ENCODE assay signal across 25 cellular contexts in the genomic region with DNA sequence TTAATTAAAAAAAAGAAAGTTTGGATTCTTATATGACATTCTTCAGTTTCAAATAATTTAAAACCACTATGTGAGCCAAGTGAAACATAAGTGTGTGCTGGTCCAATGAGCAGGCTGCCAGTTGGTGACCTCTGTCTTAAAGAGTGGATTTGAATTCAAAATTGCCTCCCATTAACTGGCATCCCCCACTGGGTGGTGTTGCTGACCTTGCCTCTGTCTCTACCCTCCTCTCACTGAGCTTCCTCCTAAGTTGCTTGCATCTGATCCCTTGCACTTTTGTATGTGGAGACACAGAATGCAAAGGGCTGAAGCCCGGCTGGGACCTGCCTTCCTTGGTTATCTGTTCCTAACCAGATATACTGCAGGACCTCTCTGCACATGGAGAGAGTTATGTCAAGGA.
DNase-seq lines count a peak whose midpoint lies in the region; ATAC-seq and TF ChIP-seq lines count a peak whose summit lies in the region.
"Had no signal": no experiment of that assay in that cellular context is flagged by ENCODE, and none has a peak within 500 bp of the region (broad histone marks: within the 10 kb centered on the region; RNA-seq: fewer than 3 reads in every experiment).

No MANE protein-coding gene starts in this region.

- no peak overlapping the region for H3K4me2 ChIP-seq in mesendoderm (ENCODE audit: low read length)

- H4K8ac ChIP-seq in mesendoderm (ENCODE audit: low read depth, low read length): no peak overlapping the region

- ATAC-seq in foreskin keratinocyte: no peak
- no peak for ATAC-seq in GM21576 (IDR thresholded peaks at IDR 0.05; ENCODE audit: unreplicated experiment)
- ATAC-seq in HG03439 (IDR thresholded peaks at IDR 0.05; ENCODE audit: unreplicated experiment): no peak
- ATAC-seq in HG02840 (IDR thresholded peaks at IDR 0.05; ENCODE audit: low FRiP score, unreplicated experiment): no peak
- ATAC-seq: activated CD8-positive, alpha-beta memory T cell treated with anti-CD3 and anti-CD28 coated beads, Interleukin-2, amount 10 ng/mL, durations not matched to agents 7 days and 5 days; SK-N-SH treated with all-trans-retinoic acid at 6 μM for 48 hours; stimulated activated effector memory CD8-positive, alpha-beta T cell treated with anti-CD3 and anti-CD28 coated beads, Interleukin-12 subunit alpha, Interleukin-12 subunit beta, amount 100 ng/mL, for 72 hours had no signal

- H3K4me1 ChIP-seq in foreskin keratinocyte (no peaks in the 10 kb centered on the region), mesendoderm (ENCODE audit: control insufficient read depth, low read depth, low read length) (no peaks in the 10 kb centered on the region)
- H3K4me1 ChIP-seq: breast epithelium, suprapubic skin, vagina had no signal

- no peak overlapping the region for H4K5ac ChIP-seq in mesendoderm (ENCODE audit: low read length)

- H3K27me3 ChIP-seq in H7 (ENCODE audit: control insufficient read depth, insufficient read depth, low read length) (no peaks in the 10 kb centered on the region), foreskin keratinocyte (no peaks in the 10 kb centered on the region), mesendoderm (ENCODE audit: insufficient read depth, low read length, poor library complexity) (no peaks in the 10 kb centered on the region)
- H3K27me3 ChIP-seq: breast epithelium, suprapubic skin, vagina had no signal

- H3K79me2 ChIP-seq in mesendoderm (ENCODE audit: control insufficient read depth, insufficient read depth, low read length): no peaks in the 10 kb centered on the region

- H3K79me1 ChIP-seq in mesendoderm (ENCODE audit: low read length): no peaks in the 10 kb centered on the region

- peak; percentile 30 for TF ChIP-seq CTCF in foreskin keratinocyte (conservative IDR thresholded peaks at IDR 0.05)

- DNase-seq in H7 (peak; percentile 56), RPMI8226 (peak; percentile 43), foreskin keratinocyte (no peak), mesendoderm (peak; percentile 31)
- DNase-seq in effector CD4-positive, alpha-beta T cell: no peak
- DNase-seq: activated CD4-positive, alpha-beta T cell treated with anti-CD3 and anti-CD28 coated beads, Interleukin-2, amount 50 U/mL, for 1 hour; activated CD8-positive, alpha-beta memory T cell treated with anti-CD3 and anti-CD28 coated beads, Interleukin-2, amount 10 ng/mL, durations not matched to agents 7 days and 5 days; activated naive CD4-positive, alpha-beta T cell treated with anti-CD3 and anti-CD28 coated beads, Interleukin-2, amount 10 ng/mL, durations not matched to agents 7 days and 5 days; amniotic stem cell; HFFc6; mesenchymal stem cell; NCI-H1048; NCI-H187 treated with DMSO at 0.1 percent for 48 hours; NCI-H526; small intestine; stimulated activated CD4-positive, alpha-beta T cell treated with anti-CD3 and anti-CD28 coated beads, Interleukin-2, amount 100 ng/mL, for 24 hours; T-helper 2 cell had no signal

- H3K56ac ChIP-seq in mesendoderm (ENCODE audit: low read length): no peak overlapping the region

- H2BK5ac ChIP-seq in mesendoderm (ENCODE audit: low read length): no peak overlapping the region

- H3K9ac ChIP-seq in mesendoderm (ENCODE audit: low read length): no peak overlapping the region

- no peak overlapping the region for H3K18ac ChIP-seq in mesendoderm (ENCODE audit: low read length)

- no peak overlapping the region for H3K4ac ChIP-seq in mesendoderm (ENCODE audit: low read depth, low read length)

- H3K36me3 ChIP-seq in H7 (replicated peaks; ENCODE audit: control insufficient read depth, insufficient read depth, low read length) (no peaks in the 10 kb centered on the region), mesendoderm (ENCODE audit: control insufficient read depth, insufficient read depth, low read length) (no peaks in the 10 kb centered on the region)
- H3K36me3 ChIP-seq: breast epithelium, suprapubic skin, vagina had no signal

- no CpG with 5 or more reads among the region's 1 CpG for WGBS in mesendoderm (ENCODE audit: extremely low coverage, insufficient coverage, low lambda C conversion rate)

- H3K27ac ChIP-seq in foreskin keratinocyte (no peak overlapping the region), mesendoderm (ENCODE audit: low read depth, low read length) (no peak overlapping the region)
- H3K27ac ChIP-seq: breast epithelium, suprapubic skin, vagina had no signal

- no peak overlapping the region for H2AK5ac ChIP-seq in mesendoderm (ENCODE audit: low read length)

- no peak overlapping the region for H2BK120ac ChIP-seq in mesendoderm (ENCODE audit: low read depth, low read length)

- H2BK15ac ChIP-seq in mesendoderm (replicated peaks; ENCODE audit: low read depth): no peak overlapping the region

- no peak overlapping the region for H3K23ac ChIP-seq in mesendoderm (ENCODE audit: low read length)

- H3K4me3 ChIP-seq in H7 (ENCODE audit: insufficient read depth, low read depth, low read length): no peak overlapping the region
- H3K4me3 ChIP-seq in mesendoderm (ENCODE audit: low read length): no peak overlapping the region
- H3K4me3 ChIP-seq: breast epithelium, suprapubic skin, vagina had no signal

Comparison
In these comparisons a context has a peak if more than half of its experiments do, and no peak if none do; other contexts are left out.
1. DNase-seq: peak in H7 (single experiment), RPMI8226 (single experiment) and mesendoderm (single experiment); none in foreskin keratinocyte (0 of 2) and effector CD4-positive, alpha-beta T cell (single experiment).